30 cellular contexts compared by ENCODE assay signal in the genomic region with DNA sequence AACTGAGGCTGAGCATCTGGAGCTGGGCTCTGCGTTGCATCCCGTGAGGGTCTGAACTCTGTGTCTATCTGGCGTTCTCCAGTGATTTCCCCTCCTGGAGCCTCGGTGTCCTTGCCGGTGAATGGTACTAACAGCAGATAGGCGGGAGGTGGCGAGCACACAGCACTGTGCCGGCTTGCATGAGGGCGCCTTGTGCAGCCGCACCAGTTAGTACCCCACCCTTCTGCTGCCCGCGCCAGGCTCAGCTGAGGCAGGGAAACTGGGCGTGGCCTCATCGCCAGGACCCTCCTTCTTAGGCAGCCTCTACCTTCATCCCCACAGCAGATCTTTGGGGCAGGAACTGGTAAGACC. TPM values are rescaled to one million over a fixed set of nuclear protein-coding genes. Genes with fewer than 3 reads are reported as not detected.
DNase-seq lines count a peak whose midpoint lies in the region; ATAC-seq, FAIRE-seq and TF ChIP-seq lines count a peak whose summit lies in the region.
"Had no signal": no experiment of that assay in that cellular context is flagged by ENCODE, and none has a peak within 500 bp of the region (broad histone marks: within the 10 kb centered on the region; RNA-seq: fewer than 3 reads in every experiment).

No MANE protein-coding gene starts in this region.

- in situ Hi-C loops in K562 (cut with MboI): no loop called here
- in situ Hi-C loops in HAP-1 (cut with MboI; ENCODE audit: low sequenced_read_pairs): no loop called here

- TF ChIP-seq RAD21 in K562 (CRISPR knock-in tag; conservative IDR thresholded peaks at IDR 0.05 in 1 of 2, IDR thresholded peaks at IDR 0.05 in 1 of 2): no peak

- H3K9me3 Mint-ChIP-seq in activated naive CD8-positive, alpha-beta T cell treated with anti-CD3 and anti-CD28 coated beads, Interleukin-2, amount 50 U/mL, for 24 hours: no peaks in the 10 kb centered on the region
- H3K9me3 Mint-ChIP-seq in activated naive CD8-positive, alpha-beta T cell treated with anti-CD3 and anti-CD28 coated beads for 36 hours: peaks cover 7% of the 10 kb centered on the region
- H3K9me3 Mint-ChIP-seq in WTC11: peaks cover 11% of the 10 kb centered on the region

- H3K36me3 Mint-ChIP-seq in activated naive CD8-positive, alpha-beta T cell treated with anti-CD3 and anti-CD28 coated beads, Interleukin-2, amount 50 U/mL, for 24 hours (ENCODE audit: low read depth): no peaks in the 10 kb centered on the region
- H3K36me3 Mint-ChIP-seq in activated naive CD8-positive, alpha-beta T cell treated with anti-CD3 and anti-CD28 coated beads for 36 hours: no peaks in the 10 kb centered on the region
- no peaks in the 10 kb centered on the region for H3K36me3 Mint-ChIP-seq in WTC11
- H3K36me3 Mint-ChIP-seq: CD14-positive monocyte; CD4-positive, alpha-beta memory T cell; CD4-positive, CD25-positive, alpha-beta regulatory T cell; CD8-positive, alpha-beta memory T cell had no signal

- H3K27ac ChIP-seq in K562 (ENCODE audit: extremely low read depth, low read depth, low read length): no peak overlapping the region
- no peak overlapping the region for H3K27ac ChIP-seq in kidney (ENCODE audit: low read depth in 2 of 2, low read length in 2 of 2)
- H3K27ac ChIP-seq: BLaER1 had no signal

- H3K27me3 ChIP-seq in K562 (ENCODE audit: control insufficient read depth in 2 of 2, insufficient read depth in 2 of 2, low read length in 2 of 2): peaks cover 0 to 31% of the 10 kb centered on the region in 2 experiments; a peak in 2 of 5 replicates
- H3K27me3 ChIP-seq in HAP-1 (ENCODE audit: low read depth): 0 out of 2 replicates have a peak, but pooled peaks cover 2% of the 10 kb centered on the region
- H3K27me3 ChIP-seq: BE2C, BLaER1 had no signal

- H3K36me3 ChIP-seq in K562 (ENCODE audit: control insufficient read depth, insufficient read depth, low read length): no peaks in the 10 kb centered on the region
- H3K36me3 ChIP-seq in kidney (ENCODE audit: control insufficient read depth in 1 of 2, insufficient read depth in 2 of 2, low read length in 2 of 2): no peaks in the 10 kb centered on the region
- H3K36me3 ChIP-seq in HAP-1 (replicated peaks): no peaks in the 10 kb centered on the region
- H3K36me3 ChIP-seq: BE2C, BLaER1 had no signal

- peak; percentile 6 for ATAC-seq in activated naive CD8-positive, alpha-beta T cell treated with anti-CD3 and anti-CD28 coated beads, Interleukin-2, amount 50 U/mL, for 24 hours
- ATAC-seq in WTC11 (0 out of 2 replicates have a peak, but pooled peaks have one; percentile 16), K562 (peak; percentile 57; the same call in 2 of the 3 replicates), GM19463 (IDR thresholded peaks at IDR 0.05; ENCODE audit: unreplicated experiment) (no peak)
- ATAC-seq: GM12878 had no signal

- DNase-seq in activated naive CD8-positive, alpha-beta T cell treated with anti-CD3 and anti-CD28 coated beads, Interleukin-2, amount 50 U/mL, for 24 hours: no peak
- DNase-seq in activated naive CD8-positive, alpha-beta T cell treated with anti-CD3 and anti-CD28 coated beads for 36 hours: no peak
- DNase-seq in WTC11 (ENCODE audit: low spot score) (no peak), K562 (ENCODE audit: extremely low read depth in 1 of 4, low spot score in 3 of 4) (no peak), kidney (peak; percentile 41), HAP-1 (ENCODE audit: low spot score in 2 of 2) (no peak), head of caudate nucleus (no peak)
- DNase-seq: 8988T; ACHN; BE2C; C1 segment of cervical spinal cord; CD4-positive, alpha-beta memory T cell; CD4-positive, CD25-positive, alpha-beta regulatory T cell; COR-L47; DMS 273 treated with DMSO at 0.1 percent for 48 hours; DMS153; DMS53; DMS79; DND-41; EL; GDM1 had no signal

- no peak for FAIRE-seq in K562 (lab: Jason Lieb, UNC)
- no peak for FAIRE-seq in kidney (lab: Jason Lieb, UNC)
- FAIRE-seq: A204.1, GM12878, GM12892, GM18507 had no signal

- no peak for TF ChIP-seq CTCF in WTC11 (IDR thresholded peaks at IDR 0.05)
- no peak for TF ChIP-seq CTCF in K562 (IDR thresholded peaks at IDR 0.05 in 2 of 3, conservative IDR thresholded peaks at IDR 0.05 in 1 of 3; ENCODE audit: insufficient read depth in 2 of 3, low read depth in 1 of 3, low read length in 3 of 3)
- TF ChIP-seq CTCF in kidney (IDR thresholded peaks at IDR 0.05; ENCODE audit: borderline replicate concordance, extremely low read depth, insufficient read depth): no peak

- no peak for TF ChIP-seq EP300 in K562 (IDR thresholded peaks at IDR 0.05; ENCODE audit: low read length)

- H3K79me2 ChIP-seq in K562 (ENCODE audit: control insufficient read depth, insufficient read depth, low read length): no peaks in the 10 kb centered on the region

- WGBS in K562 (ENCODE audit: insufficient coverage, low coverage, missing lambda C conversion rate): 3% methylated on average over 13 of the region's 14 CpGs

- no TSS peak for BruUV-seq in K562 (replicated peaks; lab: Mats Ljungman, UMichigan)

- H3K4me3 Mint-ChIP-seq in activated naive CD8-positive, alpha-beta T cell treated with anti-CD3 and anti-CD28 coated beads, Interleukin-2, amount 50 U/mL, for 24 hours: no peak overlapping the region
- H3K4me3 Mint-ChIP-seq in activated naive CD8-positive, alpha-beta T cell treated with anti-CD3 and anti-CD28 coated beads for 36 hours: no peak overlapping the region
- no peak overlapping the region for H3K4me3 Mint-ChIP-seq in WTC11
- H3K4me3 Mint-ChIP-seq: CD14-positive monocyte; CD4-positive, alpha-beta memory T cell; CD4-positive, CD25-positive, alpha-beta regulatory T cell; CD8-positive, alpha-beta memory T cell had no signal

- no peak overlapping the region for H3K4me2 ChIP-seq in K562 (ENCODE audit: insufficient read depth, low read length)
- H3K4me2 ChIP-seq: BLaER1 had no signal

- no peak overlapping the region for H3K27ac Mint-ChIP-seq in activated naive CD8-positive, alpha-beta T cell treated with anti-CD3 and anti-CD28 coated beads, Interleukin-2, amount 50 U/mL, for 24 hours
- H3K27ac Mint-ChIP-seq in activated naive CD8-positive, alpha-beta T cell treated with anti-CD3 and anti-CD28 coated beads for 36 hours: no peak overlapping the region
- H3K27ac Mint-ChIP-seq in WTC11: no peak overlapping the region
- H3K27ac Mint-ChIP-seq: CD14-positive monocyte; CD4-positive, alpha-beta memory T cell; CD4-positive, CD25-positive, alpha-beta regulatory T cell; CD8-positive, alpha-beta memory T cell had no signal

- no peak overlapping the region for H2AFZ ChIP-seq in K562 (ENCODE audit: low read depth, low read length)

- H3K4me1 Mint-ChIP-seq in activated naive CD8-positive, alpha-beta T cell treated with anti-CD3 and anti-CD28 coated beads, Interleukin-2, amount 50 U/mL, for 24 hours: no peaks in the 10 kb centered on the region
- no peaks in the 10 kb centered on the region for H3K4me1 Mint-ChIP-seq in activated naive CD8-positive, alpha-beta T cell treated with anti-CD3 and anti-CD28 coated beads for 36 hours
- H3K4me1 Mint-ChIP-seq in WTC11: no peaks in the 10 kb centered on the region
- H3K4me1 Mint-ChIP-seq: CD14-positive monocyte; CD4-positive, alpha-beta memory T cell; CD4-positive, CD25-positive, alpha-beta regulatory T cell; CD8-positive, alpha-beta memory T cell had no signal

- H3K4me1 ChIP-seq in K562 (replicated peaks in 1 of 2; ENCODE audit: control insufficient read depth in 2 of 2, insufficient read depth in 2 of 2, low read length in 2 of 2) (no peaks in the 10 kb centered on the region), kidney (ENCODE audit: control insufficient read depth in 1 of 2, insufficient read depth in 1 of 2, low read depth in 1 of 2, low read length in 2 of 2) (no peaks in the 10 kb centered on the region), HAP-1 (no peaks in the 10 kb centered on the region)
- H3K4me1 ChIP-seq: BE2C had no signal

- CTCF ChIA-PET in WTC11 (lab: Charles Lee): no interaction called here
- CTCF ChIA-PET in K562 (lab: Yijun Ruan, JAX; ENCODE audit: low intra/inter-chr PET ratio): no interaction called here

- H3K9me3 ChIP-seq in K562 (replicated peaks; ENCODE audit: control insufficient read depth, insufficient read depth, low read depth, low read length): peaks cover 6% of the 10 kb centered on the region
- H3K9me3 ChIP-seq in kidney (ENCODE audit: control insufficient read depth in 1 of 2, low read length in 2 of 2): no peaks in the 10 kb centered on the region
- no peaks in the 10 kb centered on the region for H3K9me3 ChIP-seq in HAP-1
- H3K9me3 ChIP-seq: BE2C had no signal

- H3K9me1 ChIP-seq in K562 (ENCODE audit: control insufficient read depth, insufficient read depth, low read length): no peaks in the 10 kb centered on the region

- H3K27me3 Mint-ChIP-seq in activated naive CD8-positive, alpha-beta T cell treated with anti-CD3 and anti-CD28 coated beads, Interleukin-2, amount 50 U/mL, for 24 hours: peaks cover 2% of the 10 kb centered on the region
- no peaks in the 10 kb centered on the region for H3K27me3 Mint-ChIP-seq in activated naive CD8-positive, alpha-beta T cell treated with anti-CD3 and anti-CD28 coated beads for 36 hours
- H3K27me3 Mint-ChIP-seq in WTC11 (ENCODE audit: low read depth): no peaks in the 10 kb centered on the region
- H3K27me3 Mint-ChIP-seq: CD4-positive, CD25-positive, alpha-beta regulatory T cell had no signal

- intact Hi-C loops in K562 (cut with micrococcal nuclease): no loop called here
- intact Hi-C loops in kidney (cut with DNase I): no loop called here
- intact Hi-C loops in head of caudate nucleus (cut with DNase I): no loop called here

- no peak for TF ChIP-seq POLR2A in K562 (conservative IDR thresholded peaks at IDR 0.05)

- POLR2A ChIA-PET in WTC11 (lab: Charles Lee): no interaction called here
- POLR2A ChIA-PET in K562 (lab: Yijun Ruan, JAX): interaction anchor here (1.0 kb wide), 1 partner anchor 45 kb away, joined by 3 read pairs; no protein-coding TSS in a partner anchor

- H3K9ac ChIP-seq in K562 (ENCODE audit: insufficient read depth in 1 of 2, low read depth in 2 of 2, low read length in 2 of 2) (no peak overlapping the region), kidney (ENCODE audit: low read length in 2 of 2) (no peak overlapping the region)
- H3K9ac ChIP-seq: BLaER1 had no signal

- H3K4me3 ChIP-seq in K562 (no peak overlapping the region), kidney (ENCODE audit: low read length in 2 of 2) (no peak overlapping the region), HAP-1 (no peak overlapping the region)
- H3K4me3 ChIP-seq: BLaER1, GM12878 had no signal

- H4K20me1 ChIP-seq in K562 (replicated peaks; ENCODE audit: control insufficient read depth, insufficient read depth, low read length): 0 out of 2 replicates have a peak, but pooled peaks cover 6% of the 10 kb centered on the region
- H4K20me1 ChIP-seq: BLaER1 had no signal

RNA-seq across cellular contexts. Expression of gene SORCS2, which starts 42.7 kb away (rescaled TPM):
- not detected for total RNA-seq in activated naive CD8-positive, alpha-beta T cell treated with anti-CD3 and anti-CD28 coated beads for 36 hours
- total RNA-seq in WTC11 (2021) (5.5 to 9.1 TPM (median 6.6 TPM) in 3 replicates), K562 (2014; rRNA removed) (not detected in 2 replicates), K562 (2014; rRNA removed; fragmentation: Illumina TruSeq; extraction: Trizol) (not detected in 2 replicates), K562 (2015; rRNA removed; fragmentation: Illumina TruSeq; extraction: Trizol) (not detected in 2 replicates), K562 (2021) (0.04 TPM in 1 of 2 replicates, not detected in the other), kidney (9.1 TPM)
- total RNA-seq in K562 (2011; cell fraction: chromatin; rRNA removed; ENCODE audit: low replicate concordance): not detected in 2 replicates
- total RNA-seq in K562 (2011; cell fraction: nucleolus; rRNA removed): not detected in 2 replicates
- not detected in 2 replicates for total RNA-seq in K562 (2011; cell fraction: nucleoplasm; rRNA removed)
- polyA plus RNA-seq in K562 (2011; rRNA removed) (not detected in 2 replicates), K562 (2014; fragmentation: Illumina TruSeq; extraction: Trizol) (not detected in 2 replicates), K562 (2014; fragmentation: Nextera tagmentation; extraction: Ambion mirVana) (not detected), K562 (2014; rRNA removed) (not detected in 2 replicates), kidney (ENCODE audit: insufficient read depth, low read depth, low replicate concordance) (6.1 TPM)
- 0.03 TPM in 1 of 2 replicates, not detected in the other for polyA plus RNA-seq in K562 (2011; cell fraction: cytosol; rRNA removed)
- polyA plus RNA-seq in K562 (2011; cell fraction: nucleus; rRNA removed): 0.18 TPM in 1 of 2 replicates, not detected in the other
- 0.11 TPM in 1 of 2 replicates, not detected in the other for polyA plus RNA-seq in K562 (2012)
- not detected in 2 replicates for polyA minus RNA-seq in K562 (2011; rRNA and poly(A)+ RNA removed)
- polyA minus RNA-seq in K562 (2011; cell fraction: cytosol; rRNA and poly(A)+ RNA removed): not detected in 2 replicates
- polyA minus RNA-seq in K562 (2011; cell fraction: nucleus; rRNA and poly(A)+ RNA removed): not detected in 2 replicates
- total RNA-seq: CD4-positive, alpha-beta memory T cell; CD4-positive, CD25-positive, alpha-beta regulatory T cell; CD8-positive, alpha-beta memory T cell; G401 had no signal
- polyA plus RNA-seq: CD4-positive, alpha-beta memory T cell; CD4-positive, CD25-positive, alpha-beta regulatory T cell; CD8-positive, alpha-beta memory T cell had no signal
